6 cellular contexts compared by ENCODE assay signal in the genomic region with DNA sequence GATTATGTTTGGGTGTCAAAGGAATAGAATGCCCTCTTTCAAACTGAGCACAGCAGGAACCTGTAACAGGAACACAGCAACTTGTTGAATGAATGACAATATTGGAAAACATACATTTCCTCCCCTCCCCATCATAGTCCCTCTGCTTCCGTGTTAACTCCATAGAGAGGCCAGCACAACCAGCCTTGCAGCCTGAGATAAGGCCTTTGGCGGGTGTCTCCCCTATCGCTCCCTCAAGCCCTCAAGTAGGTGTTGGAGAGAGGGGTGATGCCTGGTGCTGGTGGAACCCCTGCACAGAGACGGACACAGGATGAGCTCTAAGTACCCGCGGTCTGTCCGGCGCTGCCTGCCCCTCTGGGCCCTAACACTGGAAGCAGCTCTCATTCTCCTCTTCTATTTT. TPM values are rescaled to one million over a fixed set of nuclear protein-coding genes. Genes with fewer than 3 reads are reported as not detected.
"Had no signal": no experiment of that assay in that cellular context is flagged by ENCODE, and none has a peak within 500 bp of the region (broad histone marks: within the 10 kb centered on the region; RNA-seq: fewer than 3 reads in every experiment).

RHD (plus strand) TSS at position 272 of the 400 bp plus-strand sequence; CDS start at position 311, 39 bp downstream.

RNA-seq across cellular contexts. Expression of gene RHD, which starts in this region (rescaled TPM):
- total RNA-seq: M059J, PC-3, Peyer's patch, Right ventricle myocardium superior, SJSA1 had no signal
- polyA plus RNA-seq: SK-N-SH had no signal
